In genomic region chr9:22210262-22210661, GRCh38 we compare ENCODE assay signal across 16 cellular contexts.
DNase-seq lines count a peak whose midpoint lies in the region; ATAC-seq, FAIRE-seq and TF ChIP-seq lines count a peak whose summit lies in the region.
"Had no signal": no experiment of that assay in that cellular context is flagged by ENCODE, and none has a peak within 500 bp of the region (broad histone marks: within the 10 kb centered on the region; RNA-seq: fewer than 3 reads in every experiment).

No MANE protein-coding gene starts in this region.

- ATAC-seq in SK-N-SH treated with all-trans-retinoic acid at 6 μM for 48 hours: no peak
- ATAC-seq: Panc1 had no signal

- TF ChIP-seq CTCF in SK-N-SH (IDR thresholded peaks at IDR 0.05) (no peak), bronchial epithelial cell (IDR thresholded peaks at IDR 0.05; ENCODE audit: insufficient read depth, low read length, severe bottlenecking) (no peak), osteocyte (IDR thresholded peaks at IDR 0.05) (no peak), GM10266 (IDR thresholded peaks at IDR 0.05; ENCODE audit: control insufficient read depth, insufficient read depth, low read depth, missing control alignments) (no peak)

- H3K4me2 ChIP-seq in SK-N-SH: no peak overlapping the region

- CTCF ChIA-PET in SK-N-SH (lab: Yijun Ruan, JAX): no interaction called here

- POLR2A ChIA-PET in SK-N-SH (lab: Yijun Ruan, JAX): no interaction called here

- no peak for TF ChIP-seq EP300 in SK-N-SH (IDR thresholded peaks at IDR 0.05; ENCODE audit: borderline replicate concordance in 1 of 2, low read depth in 1 of 2, low read length in 1 of 2)

- whole genome bisulfite sequencing in SK-N-SH (ENCODE audit: low lambda C conversion rate): 3% methylated on average over 1 of the region's 1 CpG

- FAIRE-seq in bronchial epithelial cell (lab: Jason Lieb, UNC): no peak
- FAIRE-seq: A204.1 had no signal

- peaks cover 0 to 35% of the 10 kb centered on the region in 2 experiments; a peak in 2 of 4 replicates for H3K4me1 ChIP-seq in SK-N-SH (ENCODE audit: control insufficient read depth in 1 of 2, insufficient read depth in 2 of 2, low read depth in 1 of 2, low read length in 1 of 2)
- H3K4me1 ChIP-seq: colonic mucosa, parathyroid adenoma had no signal

- no peaks in the 10 kb centered on the region for H3K36me3 ChIP-seq in SK-N-SH (replicated peaks in 1 of 2; ENCODE audit: control insufficient read depth in 1 of 2, insufficient read depth in 2 of 2, low read length in 1 of 2)
- no peaks in the 10 kb centered on the region for H3K36me3 ChIP-seq in bronchial epithelial cell (ENCODE audit: control insufficient read depth, insufficient read depth, low read length)
- H3K36me3 ChIP-seq: colonic mucosa, MG63 had no signal

- no peaks in the 10 kb centered on the region for H4K20me1 ChIP-seq in SK-N-SH (ENCODE audit: insufficient read depth)

- no peaks in the 10 kb centered on the region for H3K9me2 ChIP-seq in SK-N-SH

- H3K9ac ChIP-seq in SK-N-SH: no peak overlapping the region
- H3K9ac ChIP-seq: parathyroid adenoma had no signal

- peak overlapping the region; percentile 90 for H3K27ac ChIP-seq in SK-N-SH (ENCODE audit: low read depth in 2 of 2, low read length in 1 of 2)
- H3K27ac ChIP-seq: colonic mucosa, parathyroid adenoma had no signal

- H3K4me3 ChIP-seq in SK-N-SH (ENCODE audit: low read depth in 2 of 2, low read length in 1 of 2) (no peak overlapping the region), bronchial epithelial cell (ENCODE audit: low read depth, low read length) (no peak overlapping the region)
- H3K4me3 ChIP-seq: colonic mucosa, MG63 had no signal

- peaks cover 40% of the 10 kb centered on the region for H3F3A ChIP-seq in SK-N-SH (replicated peaks; ENCODE audit: insufficient read depth)

- no peaks in the 10 kb centered on the region for H3K9me3 Mint-ChIP-seq in osteocyte (ENCODE audit: unreplicated experiment)

- no peaks in the 10 kb centered on the region for H3K36me3 Mint-ChIP-seq in osteocyte (ENCODE audit: unreplicated experiment)
- H3K36me3 Mint-ChIP-seq: activated naive CD8-positive, alpha-beta T cell had no signal

- peak overlapping the region; percentile 92 for H3K27ac Mint-ChIP-seq in osteocyte (ENCODE audit: unreplicated experiment)

- TF ChIP-seq RAD21 in SK-N-SH (IDR thresholded peaks at IDR 0.05; ENCODE audit: low read length): no peak

- no peak for DNase-seq in SK-N-SH
- peak; percentile 79 for DNase-seq in M059J (ENCODE audit: low read depth)
- DNase-seq in bronchial epithelial cell (ENCODE audit: low read depth): peak; percentile 73
- DNase-seq in osteocyte (ENCODE audit: extremely low spot score, unreplicated experiment): no peak
- DNase-seq in COLO668 (lab: John Stamatoyannopoulos, UW; ENCODE audit: unreplicated experiment): no peak
- DNase-seq in GM10266 (ENCODE audit: extremely low spot score): no peak
- no peak for DNase-seq in NK-92 treated with Interleukin-12 subunit alpha and Interleukin-12 subunit beta, amount 100 ng/mL, for 24 hours (lab: John Stamatoyannopoulos, UW)
- DNase-seq: colonic mucosa; MG63; NCI-H2171; stimulated activated CD8-positive, alpha-beta memory T cell treated with anti-CD3 and anti-CD28 coated beads, Interleukin-4, amount 100 ng/mL, for 48 hours had no signal

- no peak overlapping the region for H2AFZ ChIP-seq in SK-N-SH (ENCODE audit: low read depth)
- H2AFZ ChIP-seq: parathyroid adenoma had no signal

- H3K27me3 ChIP-seq in SK-N-SH (ENCODE audit: insufficient read depth): no peaks in the 10 kb centered on the region
- no peaks in the 10 kb centered on the region for H3K27me3 ChIP-seq in bronchial epithelial cell (ENCODE audit: control insufficient read depth, insufficient read depth, low read length)
- H3K27me3 ChIP-seq: colonic mucosa, MG63 had no signal

- peaks cover 65% of the 10 kb centered on the region for H3K4me1 Mint-ChIP-seq in osteocyte (ENCODE audit: unreplicated experiment)

- H3K27me3 Mint-ChIP-seq in osteocyte (ENCODE audit: unreplicated experiment): no peaks in the 10 kb centered on the region
- H3K27me3 Mint-ChIP-seq: activated naive CD8-positive, alpha-beta T cell had no signal

- no peaks in the 10 kb centered on the region for H3K79me2 ChIP-seq in SK-N-SH (ENCODE audit: insufficient read depth)
- H3K79me2 ChIP-seq: parathyroid adenoma had no signal

- H3K4me3 Mint-ChIP-seq in osteocyte (ENCODE audit: unreplicated experiment): no peak overlapping the region
- H3K4me3 Mint-ChIP-seq: activated naive CD8-positive, alpha-beta T cell had no signal

- H3K9me3 ChIP-seq in SK-N-SH: no peaks in the 10 kb centered on the region
- H3K9me3 ChIP-seq: colonic mucosa, MG63 had no signal

TF ChIP-seq in SK-N-SH, 30 proteins besides CTCF, POLR2A, EP300 and RAD21 (continues in another document):
- no peak for TF ChIP-seq YY1 (IDR thresholded peaks at IDR 0.05; ENCODE audit: low read depth)
- TF ChIP-seq GABPA (IDR thresholded peaks at IDR 0.05; ENCODE audit: low read depth): no peak
- no peak for TF ChIP-seq SMC3 (IDR thresholded peaks at IDR 0.05; ENCODE audit: low read depth, low read length)
- no peak for TF ChIP-seq EZH2phosphoT487 (IDR thresholded peaks at IDR 0.05; ENCODE audit: borderline replicate concordance, low read depth)
- no peak for TF ChIP-seq MAX (IDR thresholded peaks at IDR 0.05; ENCODE audit: low read depth)
- peak; percentile 15; the same call in 1 of the 2 replicates for TF ChIP-seq TCF12 (IDR thresholded peaks at IDR 0.05)
- peak; percentile 43; the same call in 1 of the 2 replicates for TF ChIP-seq JUND (IDR thresholded peaks at IDR 0.05)
- TF ChIP-seq RFX5 (IDR thresholded peaks at IDR 0.05; ENCODE audit: low read length): no peak

TF ChIP-seq in SK-N-SH treated with all-trans-retinoic acid at 6 μM for 48 hours, 23 proteins besides CTCF, POLR2A, EP300 and RAD21:
- TF ChIP-seq ZFP30 (CRISPR knock-in tag; IDR thresholded peaks at IDR 0.05): no peak
- no peak for TF ChIP-seq PATZ1 (CRISPR knock-in tag; IDR thresholded peaks at IDR 0.05; ENCODE audit: borderline replicate concordance)
- TF ChIP-seq TCF4 (CRISPR knock-in tag; IDR thresholded peaks at IDR 0.05; ENCODE audit: borderline replicate concordance): no peak

Comparison
In these comparisons a context has a peak if more than half of its experiments do, and no peak if none do; other contexts are left out.
1. DNase-seq: peak in M059J (single experiment) and bronchial epithelial cell (single experiment); none in SK-N-SH (single experiment), osteocyte (single experiment), COLO668 (single experiment), GM10266 (single experiment) and NK-92 treated with Interleukin-12 subunit alpha and Interleukin-12 subunit beta, amount 100 ng/mL, for 24 hours (single experiment).